Comparison of ENCODE assay signal across 2 cellular contexts in the genomic region with DNA sequence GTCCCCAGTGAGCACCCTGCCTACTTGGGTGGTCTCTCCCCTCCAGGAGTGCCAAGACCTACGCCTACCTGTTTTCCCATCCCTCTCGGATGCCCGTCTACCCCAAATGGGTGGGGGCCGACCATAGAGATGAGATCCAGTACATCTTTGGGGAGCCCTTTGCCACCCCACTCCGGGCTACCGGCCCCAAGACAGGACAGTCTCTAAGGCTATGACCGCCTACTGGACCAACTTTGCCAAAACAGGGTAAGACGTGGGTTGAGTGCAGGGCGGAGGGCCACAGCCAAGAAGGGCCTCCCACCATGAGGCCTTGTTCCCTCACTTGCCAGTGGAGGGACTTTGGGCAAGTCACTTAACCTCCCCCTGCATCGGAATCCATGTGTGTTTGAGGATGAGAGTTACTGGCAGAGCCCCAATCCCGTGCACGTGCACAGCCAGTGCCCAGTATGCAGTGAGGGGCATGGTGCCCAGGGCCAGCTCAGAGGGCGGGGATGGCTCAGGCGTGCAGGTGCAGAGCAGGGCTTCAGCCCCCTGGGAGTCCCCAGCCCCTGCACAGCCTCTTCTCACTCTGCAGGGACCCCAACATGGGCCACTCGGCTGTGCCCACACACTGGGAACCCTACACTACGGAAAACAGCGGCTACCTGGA. TPM values are rescaled to one million over a fixed set of nuclear protein-coding genes. Genes with fewer than 3 reads are reported as not detected.
"Had no signal": no experiment of that assay in that cellular context is flagged by ENCODE, and none has a peak within 500 bp of the region (broad histone marks: within the 10 kb centered on the region; RNA-seq: fewer than 3 reads in every experiment).

No MANE protein-coding gene starts in this region.

RNA-seq across cellular contexts. Expression of a gene that starts 24.6 kb away (rescaled TPM):
- polyA plus RNA-seq: GM23248, IgD-negative memory B cell had no signal
